In the genomic region with DNA sequence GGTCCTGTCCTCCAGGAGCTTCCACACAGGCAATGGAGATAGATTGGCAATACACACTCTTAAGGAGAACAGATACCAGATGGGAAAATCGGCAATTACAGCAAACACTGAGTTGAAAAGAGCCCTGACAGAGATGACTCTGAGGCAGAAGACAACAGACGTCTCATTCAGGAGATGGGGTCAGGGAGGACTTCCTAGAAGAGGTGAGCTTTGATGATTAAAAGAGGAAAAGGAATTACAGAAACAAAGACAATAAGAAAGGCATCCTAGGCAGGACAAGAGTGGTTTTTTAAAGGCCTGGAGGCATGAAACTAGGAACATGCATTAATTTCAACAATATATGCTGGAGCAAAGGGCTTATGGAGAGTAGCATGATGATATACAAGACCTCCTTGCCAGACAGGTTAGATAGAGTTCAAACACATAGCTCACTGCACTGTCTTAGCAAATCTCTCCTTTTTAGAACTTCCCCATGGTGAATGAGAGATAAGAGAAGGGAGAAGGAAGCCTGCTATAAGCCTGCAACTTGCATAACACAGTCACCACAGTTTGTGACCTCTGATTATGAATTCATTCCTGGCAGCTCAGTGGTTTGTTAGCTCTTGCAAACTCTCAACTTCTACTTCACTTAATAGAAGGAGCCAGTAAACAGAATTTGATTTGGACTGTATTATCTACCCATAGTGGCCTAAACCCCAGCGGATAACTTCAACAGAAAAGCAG, we compare ENCODE assay signal across 12 cellular contexts. TPM values are rescaled to one million over a fixed set of nuclear protein-coding genes. Genes with fewer than 3 reads are reported as not detected.
DNase-seq lines count a peak whose midpoint lies in the region; ATAC-seq, FAIRE-seq and TF ChIP-seq lines count a peak whose summit lies in the region.
"Had no signal": no experiment of that assay in that cellular context is flagged by ENCODE, and none has a peak within 500 bp of the region (broad histone marks: within the 10 kb centered on the region; RNA-seq: fewer than 3 reads in every experiment).

No MANE protein-coding gene starts in this region.

- POLR2A ChIA-PET in K562 (lab: Yijun Ruan, JAX), result interaction anchor here (0.6 to 1.6 kb wide), 7 partner anchors 9 to 179 kb away, joined by 3 to 8 read pairs (median 4); a partner anchor contains a TSS
- POLR2A ChIA-PET in CD4-positive, alpha-beta T cell (lab: Charles Lee), result no interaction called here

- TF ChIP-seq CTCF in K562 (IDR thresholded peaks at IDR 0.05 in 2 of 3, conservative IDR thresholded peaks at IDR 0.05 in 1 of 3; ENCODE audit: insufficient read depth in 2 of 3, low read depth in 1 of 3, low read length in 3 of 3) (no peak), tibial artery (IDR thresholded peaks at IDR 0.05) (no peak)
- no peak for TF ChIP-seq CTCF in CD4-positive, alpha-beta T cell (IDR thresholded peaks at IDR 0.05)

- intact Hi-C loops in K562 (cut with micrococcal nuclease) (no loop called here), left colon (cut with DNase I, micrococcal nuclease) (no loop called here), tibial artery (cut with DNase I; ENCODE audit: low total_unique reads) (no loop called here)
- intact Hi-C loops in CD4-positive, alpha-beta T cell (cut with DNase I, micrococcal nuclease), result no loop called here

- no peak overlapping the region for H2AFZ ChIP-seq in K562 (ENCODE audit: low read depth, low read length)

- in situ Hi-C loops in K562 (cut with MboI), result no loop called here

- H3K27ac ChIP-seq in K562 (ENCODE audit: extremely low read depth, low read depth, low read length), result peak overlapping the region; percentile 64; the same call in 1 of the 3 replicates
- peak overlapping the region; percentile 3 to 8 for H3K27ac ChIP-seq in tibial artery
- H3K27ac ChIP-seq in CD4-positive, alpha-beta T cell (ENCODE audit: low read depth, low read length), result no peak overlapping the region

- peaks cover 28% of the 10 kb centered on the region; the same call in 1 of the 2 replicates for H4K20me1 ChIP-seq in K562 (replicated peaks; ENCODE audit: control insufficient read depth, insufficient read depth, low read length)

- no peaks in the 10 kb centered on the region for H3K4me1 Mint-ChIP-seq in CD4-positive, alpha-beta T cell (ENCODE audit: low read depth)

- no peaks in the 10 kb centered on the region for H3K27me3 Mint-ChIP-seq in CD4-positive, alpha-beta T cell

- H3K36me3 Mint-ChIP-seq in CD4-positive, alpha-beta T cell (ENCODE audit: low read depth), result no peaks in the 10 kb centered on the region

- no peaks in the 10 kb centered on the region for H3K27me3 ChIP-seq in K562 (ENCODE audit: control insufficient read depth in 2 of 2, insufficient read depth in 2 of 2, low read length in 2 of 2)
- no peaks in the 10 kb centered on the region for H3K27me3 ChIP-seq in tibial artery
- H3K27me3 ChIP-seq in CD4-positive, alpha-beta T cell (ENCODE audit: control insufficient read depth, insufficient read depth, low read length), result no peaks in the 10 kb centered on the region

- DNase-seq in NCI-H69 (lab: John Stamatoyannopoulos, UW) (peak; percentile 37), K562 (ENCODE audit: extremely low read depth in 1 of 4, low spot score in 3 of 4) (peak in 2 of 4 experiments; percentile 50 to 73), left colon (no peak), tibial artery (no peak), HCEC 1CT (no peak)
- DNase-seq in CD4-positive, alpha-beta T cell, result no peak
- DNase-seq: activated CD4-positive, CD25-positive, alpha-beta regulatory T cell; DMS153; NCI-H1930 had no signal

- 3% methylated on average over 3 of the region's 3 CpGs for WGBS in K562 (ENCODE audit: insufficient coverage, low coverage, missing lambda C conversion rate)

- no peak overlapping the region for H3K4me2 ChIP-seq in K562 (ENCODE audit: insufficient read depth, low read length)

- H3K9me3 ChIP-seq in K562 (replicated peaks; ENCODE audit: control insufficient read depth, insufficient read depth, low read depth, low read length) (no peaks in the 10 kb centered on the region), tibial artery (no peaks in the 10 kb centered on the region)
- H3K9me3 ChIP-seq in CD4-positive, alpha-beta T cell (ENCODE audit: control insufficient read depth, low read length), result no peaks in the 10 kb centered on the region

- peak; percentile 93 for ATAC-seq in K562
- ATAC-seq in left colon, result peak; percentile 38
- ATAC-seq in GM21423 (IDR thresholded peaks at IDR 0.05; ENCODE audit: unreplicated experiment), result no peak
- ATAC-seq in GM18505 (IDR thresholded peaks at IDR 0.05; ENCODE audit: unreplicated experiment), result no peak
- ATAC-seq in CD4-positive, alpha-beta T cell (ENCODE audit: poor library complexity), result no peak

- H3K4me3 ChIP-seq in K562 (no peak overlapping the region), tibial artery (no peak overlapping the region)
- H3K4me3 ChIP-seq: skin epidermis had no signal

- BruUV-seq in K562 (replicated peaks; lab: Mats Ljungman, UMichigan), result no TSS peak

- no peaks in the 10 kb centered on the region for H3K79me2 ChIP-seq in K562 (ENCODE audit: control insufficient read depth, insufficient read depth, low read length)

- peak; percentile 89 for FAIRE-seq in K562 (lab: Jason Lieb, UNC)

- TF ChIP-seq EP300 in K562 (IDR thresholded peaks at IDR 0.05; ENCODE audit: low read length), result peak; percentile 79

- no peak overlapping the region for H3K4me3 Mint-ChIP-seq in CD4-positive, alpha-beta T cell

- no peak overlapping the region for H3K27ac Mint-ChIP-seq in CD4-positive, alpha-beta T cell

- no peak overlapping the region for H3K9ac ChIP-seq in K562 (ENCODE audit: insufficient read depth in 1 of 2, low read depth in 2 of 2, low read length in 2 of 2)

- CTCF ChIA-PET in K562 (lab: Yijun Ruan, JAX; ENCODE audit: low intra/inter-chr PET ratio), result no interaction called here
- CTCF ChIA-PET in CD4-positive, alpha-beta T cell (lab: Charles Lee), result no interaction called here

- TF ChIP-seq RAD21 in K562 (CRISPR knock-in tag; conservative IDR thresholded peaks at IDR 0.05 in 1 of 2, IDR thresholded peaks at IDR 0.05 in 1 of 2), result no peak

- H3K9me3 Mint-ChIP-seq in CD4-positive, alpha-beta T cell, result no peaks in the 10 kb centered on the region

- H3K36me3 ChIP-seq in K562 (ENCODE audit: control insufficient read depth, insufficient read depth, low read length) (no peaks in the 10 kb centered on the region), tibial artery (no peaks in the 10 kb centered on the region)

- H3K4me1 ChIP-seq in K562 (replicated peaks in 1 of 2; ENCODE audit: control insufficient read depth in 2 of 2, insufficient read depth in 2 of 2, low read length in 2 of 2), result peaks cover 19 to 26% of the 10 kb centered on the region in 2 experiments
- peaks cover 0 to 54% (median 41%) of the 10 kb centered on the region in 4 donors for H3K4me1 ChIP-seq in tibial artery

- peaks cover 4% of the 10 kb centered on the region for H3K9me1 ChIP-seq in K562 (ENCODE audit: control insufficient read depth, insufficient read depth, low read length)

- TF ChIP-seq POLR2A in K562 (conservative IDR thresholded peaks at IDR 0.05) (no peak), GM18505 (IDR thresholded peaks at IDR 0.05; ENCODE audit: borderline replicate concordance, extremely low read depth, insufficient read depth, insufficient read length) (no peak)

TF ChIP-seq in K562, 482 proteins besides CTCF, POLR2A, EP300 and RAD21 (continues in another document):
- peak; percentile 64 for TF ChIP-seq POLR2AphosphoS5 (IDR thresholded peaks at IDR 0.05; ENCODE audit: control insufficient read depth, insufficient read depth, low read depth, low read length)
- no peak for TF ChIP-seq NFIX (CRISPR knock-in tag; IDR thresholded peaks at IDR 0.05; ENCODE audit: low read depth)
- TF ChIP-seq, protein P1, sequence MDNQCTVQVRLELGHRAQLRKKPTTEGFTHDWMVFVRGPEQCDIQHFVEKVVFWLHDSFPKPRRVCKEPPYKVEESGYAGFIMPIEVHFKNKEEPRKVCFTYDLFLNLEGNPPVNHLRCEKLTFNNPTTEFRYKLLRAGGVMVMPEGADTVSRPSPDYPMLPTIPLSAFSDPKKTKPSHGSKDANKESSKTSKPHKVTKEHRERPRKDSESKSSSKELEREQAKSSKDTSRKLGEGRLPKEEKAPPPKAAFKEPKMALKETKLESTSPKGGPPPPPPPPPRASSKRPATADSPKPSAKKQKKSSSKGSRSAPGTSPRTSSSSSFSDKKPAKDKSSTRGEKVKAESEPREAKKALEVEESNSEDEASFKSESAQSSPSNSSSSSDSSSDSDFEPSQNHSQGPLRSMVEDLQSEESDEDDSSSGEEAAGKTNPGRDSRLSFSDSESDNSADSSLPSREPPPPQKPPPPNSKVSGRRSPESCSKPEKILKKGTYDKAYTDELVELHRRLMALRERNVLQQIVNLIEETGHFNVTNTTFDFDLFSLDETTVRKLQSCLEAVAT (IDR thresholded peaks at IDR 0.05), result no peak
- TF ChIP-seq SMARCA5 (IDR thresholded peaks at IDR 0.05), result peak; percentile 67; the same call in 1 of the 2 replicates
- no peak for TF ChIP-seq PHF21A (IDR thresholded peaks at IDR 0.05; ENCODE audit: borderline replicate concordance, low read depth)
- TF ChIP-seq SOX6 (IDR thresholded peaks at IDR 0.05), result peak; percentile 30; the same call in 1 of the 2 replicates
- TF ChIP-seq TCF3 (CRISPR knock-in tag; IDR thresholded peaks at IDR 0.05), result peak; percentile 80
- no peak; the same call in 1 of the 2 replicates for TF ChIP-seq NR2C1 (IDR thresholded peaks at IDR 0.05)
- TF ChIP-seq NR2C1 (tag; IDR thresholded peaks at IDR 0.05), result 0 out of 2 replicates have a peak, but pooled peaks have one; percentile 56

RNA-seq across cellular contexts. Expression of a gene that starts 48.5 kb away (rescaled TPM):
- total RNA-seq in K562 (2011; cell fraction: chromatin; rRNA removed; ENCODE audit: low replicate concordance), result 56.7 and 91.8 TPM in 2 replicates
- total RNA-seq in K562 (2011; cell fraction: nucleolus; rRNA removed), result 64.0 and 77.0 TPM in 2 replicates
- 57.0 and 70.0 TPM in 2 replicates for total RNA-seq in K562 (2011; cell fraction: nucleoplasm; rRNA removed)
- 30.5 and 30.6 TPM in 2 replicates for total RNA-seq in K562 (2014; rRNA removed)
- 20.4 and 23.2 TPM in 2 replicates for total RNA-seq in K562 (2014; rRNA removed; fragmentation: Illumina TruSeq; extraction: Trizol)
- 15.2 and 15.4 TPM in 2 replicates for total RNA-seq in K562 (2015; rRNA removed; fragmentation: Illumina TruSeq; extraction: Trizol)
- 19.2 and 29.8 TPM in 2 replicates for total RNA-seq in K562 (2021)
- 22.3 and 26.6 TPM in 2 replicates for polyA plus RNA-seq in K562 (2011; rRNA removed)
- polyA plus RNA-seq in K562 (2011; cell fraction: cytosol; rRNA removed), result 25.5 and 54.6 TPM in 2 replicates
- 14.8 and 19.5 TPM in 2 replicates for polyA plus RNA-seq in K562 (2011; cell fraction: nucleus; rRNA removed)
- polyA plus RNA-seq in K562 (2012), result 19.8 and 32.9 TPM in 2 replicates
- polyA plus RNA-seq in K562 (2014; fragmentation: Illumina TruSeq; extraction: Trizol), result 14.3 and 18.1 TPM in 2 replicates
- 1 to 10 TPM; 1.3 to 4.1 TPM for polyA plus RNA-seq in K562 (2014; fragmentation: Nextera tagmentation; extraction: Ambion mirVana)
- polyA plus RNA-seq in K562 (2014; rRNA removed), result 17.3 and 26.7 TPM in 2 replicates
- 33.7 and 45.1 TPM in 2 replicates for polyA minus RNA-seq in K562 (2011; rRNA and poly(A)+ RNA removed)
- polyA minus RNA-seq in K562 (2011; cell fraction: cytosol; rRNA and poly(A)+ RNA removed), result 14.7 and 21.9 TPM in 2 replicates
- 12.5 and 26.9 TPM in 2 replicates for polyA minus RNA-seq in K562 (2011; cell fraction: nucleus; rRNA and poly(A)+ RNA removed)
- 10 to 100 TPM; 29.9 to 33.0 TPM for total RNA-seq in left colon
- 1 to 10 TPM; 5.6 to 9.2 TPM for total RNA-seq in CD4-positive, alpha-beta T cell

Comparison
In these comparisons a context has a peak if more than half of its experiments do, and no peak if none do; other contexts are left out.
1. ATAC-seq: peak in K562 (single experiment) and left colon (single experiment); none in GM21423 (single experiment), GM18505 (single experiment) and CD4-positive, alpha-beta T cell (single experiment).